1 cellular context compared by ENCODE assay signal in genomic region chr7:6446977-6447588, GRCh38.
TF ChIP-seq lines count a peak whose summit lies in the region.

No MANE protein-coding gene starts in this region.

TF ChIP-seq in HepG2, 621 proteins besides CTCF, POLR2A, EP300 and RAD21 (continued from another document and continues in another):
- TF ChIP-seq ATF6 (CRISPR knock-in tag; conservative IDR thresholded peaks at IDR 0.05) (no peak), U2AF1 (optimal IDR thresholded peaks at IDR 0.05; ENCODE audit: low read depth, low read length) (no peak), IKZF5 (CRISPR knock-in tag; IDR thresholded peaks at IDR 0.05) (peak; percentile 26; the same call in 1 of the 2 replicates), ZBTB44 (CRISPR knock-in tag; IDR thresholded peaks at IDR 0.05) (no peak), MXI1 (IDR thresholded peaks at IDR 0.05; ENCODE audit: borderline replicate concordance, low read depth, low read length) (peak; percentile 13; the same call in 1 of the 3 replicates), SIN3B (IDR thresholded peaks at IDR 0.05; ENCODE audit: low read length) (no peak), AKAP8 (CRISPR knock-in tag; IDR thresholded peaks at IDR 0.05) (no peak), HNF1A (IDR thresholded peaks at IDR 0.05; ENCODE audit: low read depth) (no peak), HNF1A (CRISPR knock-in tag; IDR thresholded peaks at IDR 0.05; ENCODE audit: borderline replicate concordance) (no peak), MED1 (CRISPR knock-in tag; IDR thresholded peaks at IDR 0.05) (no peak), JUND (CRISPR knock-in tag; IDR thresholded peaks at IDR 0.05) (no peak), TSC22D2 (CRISPR knock-in tag; IDR thresholded peaks at IDR 0.05; ENCODE audit: borderline replicate concordance) (no peak), PRPF4 (IDR thresholded peaks at IDR 0.05; ENCODE audit: low read depth, low read length, poor library complexity, severe bottlenecking) (no peak), MEF2D (CRISPR knock-in tag; IDR thresholded peaks at IDR 0.05) (0 out of 2 replicates have a peak, but pooled peaks have one; percentile 37), RAD51 (IDR thresholded peaks at IDR 0.05; ENCODE audit: borderline replicate concordance) (no peak), ZNF724P (CRISPR knock-in tag; IDR thresholded peaks at IDR 0.05; ENCODE audit: borderline replicate concordance) (no peak), ZBTB8A (CRISPR knock-in tag; IDR thresholded peaks at IDR 0.05; ENCODE audit: borderline replicate concordance, low read depth) (no peak), ZBTB14 (CRISPR knock-in tag; IDR thresholded peaks at IDR 0.05) (no peak), RBM39 (IDR thresholded peaks at IDR 0.05; ENCODE audit: low read depth, low read length, poor library complexity, severe bottlenecking) (no peak), XBP1 (CRISPR knock-in tag; IDR thresholded peaks at IDR 0.05) (no peak), BCL6 (CRISPR knock-in tag; IDR thresholded peaks at IDR 0.05) (0 out of 2 replicates have a peak, but pooled peaks have one; percentile 9), IKZF4 (CRISPR knock-in tag; IDR thresholded peaks at IDR 0.05; ENCODE audit: borderline replicate concordance, low read depth, not compliant biosample characterization) (no peak), SCMH1 (CRISPR knock-in tag; IDR thresholded peaks at IDR 0.05; ENCODE audit: borderline replicate concordance) (no peak), MBD4 (IDR thresholded peaks at IDR 0.05; ENCODE audit: borderline replicate concordance, low read length) (no peak), DPF2 (CRISPR knock-in tag; IDR thresholded peaks at IDR 0.05; ENCODE audit: borderline replicate concordance, low read depth) (no peak), ZFX (CRISPR knock-in tag; IDR thresholded peaks at IDR 0.05; ENCODE audit: low read depth) (no peak), TBX3 (IDR thresholded peaks at IDR 0.05; ENCODE audit: borderline replicate concordance) (0 out of 2 replicates have a peak, but pooled peaks have one; percentile 19), NFE2L1 (CRISPR knock-in tag; IDR thresholded peaks at IDR 0.05; ENCODE audit: borderline replicate concordance) (no peak), PLSCR1 (CRISPR knock-in tag; IDR thresholded peaks at IDR 0.05; ENCODE audit: borderline replicate concordance) (no peak), NFIB (CRISPR knock-in tag; IDR thresholded peaks at IDR 0.05; ENCODE audit: borderline replicate concordance) (no peak), ZNF619 (CRISPR knock-in tag; IDR thresholded peaks at IDR 0.05) (0 out of 2 replicates have a peak, but pooled peaks have one; percentile 8), BORCS8-MEF2B (CRISPR knock-in tag; IDR thresholded peaks at IDR 0.05) (no peak), ZNF207 (IDR thresholded peaks at IDR 0.05; ENCODE audit: borderline replicate concordance) (no peak), ZNF614 (CRISPR knock-in tag; IDR thresholded peaks at IDR 0.05; ENCODE audit: borderline replicate concordance) (no peak), SOX13 (IDR thresholded peaks at IDR 0.05) (no peak), SOX13 (CRISPR knock-in tag; conservative IDR thresholded peaks at IDR 0.05 in 1 of 2, IDR thresholded peaks at IDR 0.05 in 1 of 2) (peak in 1 of 2 experiments; percentile 78; a peak in 2 of 4 replicates), ZNF766 (CRISPR knock-in tag; IDR thresholded peaks at IDR 0.05; ENCODE audit: borderline replicate concordance) (no peak), SP140L (CRISPR knock-in tag; IDR thresholded peaks at IDR 0.05; ENCODE audit: borderline replicate concordance) (no peak), KLF6 (CRISPR knock-in tag; IDR thresholded peaks at IDR 0.05) (no peak), AGO1 (IDR thresholded peaks at IDR 0.05; ENCODE audit: low read depth, low read length, poor library complexity, severe bottlenecking) (no peak), ZNF326 (CRISPR knock-in tag; IDR thresholded peaks at IDR 0.05; ENCODE audit: borderline replicate concordance) (no peak), ZNF629 (CRISPR knock-in tag; conservative IDR thresholded peaks at IDR 0.05) (0 out of 2 replicates have a peak, but pooled peaks have one; percentile 70), ZNF770 (CRISPR knock-in tag; IDR thresholded peaks at IDR 0.05) (peak; percentile 94), ZNF597 (CRISPR knock-in tag; IDR thresholded peaks at IDR 0.05) (no peak), BHLHE40 (IDR thresholded peaks at IDR 0.05; ENCODE audit: low read length) (0 out of 2 replicates have a peak, but pooled peaks have one; percentile 9), ZFP36 (IDR thresholded peaks at IDR 0.05; ENCODE audit: borderline replicate concordance, low read depth, low read length, partially characterized antibody) (no peak), MATR3 (CRISPR knock-in tag; IDR thresholded peaks at IDR 0.05) (no peak), ZNF121 (CRISPR knock-in tag; IDR thresholded peaks at IDR 0.05) (peak; percentile 87), ZNF354B (CRISPR knock-in tag; IDR thresholded peaks at IDR 0.05) (no peak), KDM1A (CRISPR knock-in tag; IDR thresholded peaks at IDR 0.05) (0 out of 2 replicates have a peak, but pooled peaks have one; percentile 63)
- TF ChIP-seq, protein P1, sequence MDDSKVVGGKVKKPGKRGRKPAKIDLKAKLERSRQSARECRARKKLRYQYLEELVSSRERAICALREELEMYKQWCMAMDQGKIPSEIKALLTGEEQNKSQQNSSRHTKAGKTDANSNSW (CRISPR knock-in tag; IDR thresholded peaks at IDR 0.05; ENCODE audit: borderline replicate concordance): no peak
- TF ChIP-seq, protein P2, sequence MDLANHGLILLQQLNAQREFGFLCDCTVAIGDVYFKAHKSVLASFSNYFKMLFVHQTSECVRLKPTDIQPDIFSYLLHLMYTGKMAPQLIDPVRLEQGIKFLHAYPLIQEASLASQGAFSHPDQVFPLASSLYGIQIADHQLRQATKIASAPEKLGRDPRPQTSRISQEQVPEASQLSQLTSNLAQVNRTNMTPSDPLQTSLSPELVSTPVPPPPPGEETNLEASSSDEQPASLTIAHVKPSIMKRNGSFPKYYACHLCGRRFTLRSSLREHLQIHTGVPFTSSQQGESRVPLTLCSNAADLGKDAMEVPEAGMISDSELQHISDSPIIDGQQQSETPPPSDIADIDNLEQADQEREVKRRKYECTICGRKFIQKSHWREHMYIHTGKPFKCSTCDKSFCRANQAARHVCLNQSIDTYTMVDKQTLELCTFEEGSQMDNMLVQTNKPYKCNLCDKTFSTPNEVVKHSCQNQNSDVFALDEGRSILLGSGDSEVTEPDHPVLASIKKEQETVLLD (CRISPR knock-in tag; IDR thresholded peaks at IDR 0.05; ENCODE audit: low read depth): 0 out of 2 replicates have a peak, but pooled peaks have one; percentile 24
- TF ChIP-seq, protein P3, sequence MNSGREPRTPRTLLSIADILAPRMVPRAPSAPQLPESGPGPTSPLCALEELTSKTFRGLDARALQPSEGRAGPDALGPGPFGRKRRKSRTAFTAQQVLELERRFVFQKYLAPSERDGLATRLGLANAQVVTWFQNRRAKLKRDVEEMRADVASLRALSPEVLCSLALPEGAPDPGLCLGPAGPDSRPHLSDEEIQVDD (CRISPR knock-in tag; IDR thresholded peaks at IDR 0.05; ENCODE audit: borderline replicate concordance): 0 out of 2 replicates have a peak, but pooled peaks have one; percentile 31
